10 cellular contexts compared by ENCODE assay signal in the genomic region with DNA sequence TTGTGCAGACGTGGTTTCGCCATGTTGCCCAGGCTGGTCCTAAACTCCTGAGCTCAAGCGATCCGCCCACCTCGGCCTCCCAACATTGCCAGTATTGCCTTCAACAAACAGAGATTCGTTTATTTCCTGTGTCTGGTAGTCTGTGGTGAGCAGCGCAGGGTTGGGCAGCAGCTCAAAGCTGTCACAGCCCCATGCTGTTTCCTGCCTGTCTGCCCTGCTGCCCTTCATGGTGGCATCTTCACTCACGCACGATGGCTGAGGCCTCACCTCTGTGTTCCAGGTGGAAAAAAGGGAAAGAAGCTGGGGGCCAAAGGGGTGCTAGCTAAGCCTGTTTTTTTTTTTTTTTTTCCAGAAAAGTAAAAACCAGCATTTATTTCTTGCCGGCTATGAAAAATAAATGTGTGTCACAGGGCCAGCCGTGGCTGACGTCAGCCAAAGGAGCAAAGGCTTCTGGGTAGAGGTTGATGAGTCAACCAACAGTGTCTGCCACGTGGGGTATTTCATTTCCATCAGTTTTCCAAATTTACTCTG. TPM values are rescaled to one million over a fixed set of nuclear protein-coding genes. Genes with fewer than 3 reads are reported as not detected.
A peak's percentile ranks its signal among the peaks of the same experiment; 100 is the strongest.
DNase-seq lines count a peak whose midpoint lies in the region; ATAC-seq and TF ChIP-seq lines count a peak whose summit lies in the region.
"Had no signal": no experiment of that assay in that cellular context is flagged by ENCODE, and none has a peak within 500 bp of the region (broad histone marks: within the 10 kb centered on the region; RNA-seq: fewer than 3 reads in every experiment).

No MANE protein-coding gene starts in this region.

- H3K36me3 ChIP-seq in esophagus squamous epithelium, result peaks cover 12 to 41% (median 17%) of the 10 kb centered on the region in 3 donors
- H3K36me3 ChIP-seq in skeletal muscle tissue (ENCODE audit: control insufficient read depth in 3 of 3, insufficient read depth in 3 of 3, low read length in 3 of 3), result peaks cover 19 to 23% (median 22%) of the 10 kb centered on the region in 3 donors
- H3K36me3 ChIP-seq: cardiac muscle cell had no signal

- H3K9ac ChIP-seq in skeletal muscle tissue (ENCODE audit: low read depth in 1 of 3, low read length in 3 of 3), result peak overlapping the region in 1 of 3 donors; percentile 40

- no peak for TF ChIP-seq CTCF in NB4 (IDR thresholded peaks at IDR 0.05; ENCODE audit: low read depth, low read length)
- TF ChIP-seq CTCF in esophagus squamous epithelium (IDR thresholded peaks at IDR 0.05), result no peak

- H3K4me1 ChIP-seq in esophagus squamous epithelium (peaks cover 12 to 50% (median 30%) of the 10 kb centered on the region in 3 donors), skeletal muscle tissue (ENCODE audit: control insufficient read depth in 3 of 3, insufficient read depth in 3 of 3, low read length in 3 of 3) (peaks cover 4 to 19% (median 12%) of the 10 kb centered on the region in 3 donors)

- DNase-seq in AG08395 (ENCODE audit: low spot score), result peak; percentile 86
- DNase-seq in NB4 (ENCODE audit: low read depth), result peak; percentile 91
- DNase-seq in activated T-cell treated with anti-CD3 and anti-CD28 coated beads, Interleukin-2, amount 50 U/mL, for 1 hour, result peak; percentile 83
- DNase-seq in esophagus squamous epithelium (lab: John Stamatoyannopoulos, UW), result no peak
- DNase-seq in NCI-H524 (lab: John Stamatoyannopoulos, UW), result no peak
- no peak for DNase-seq in DMS114 treated with DMSO at 0.1 percent for 48 hours (lab: John Stamatoyannopoulos, UW; ENCODE audit: unreplicated experiment)

- no peaks in the 10 kb centered on the region for H3K27me3 ChIP-seq in esophagus squamous epithelium
- H3K27me3 ChIP-seq in skeletal muscle tissue (ENCODE audit: control insufficient read depth in 3 of 3, insufficient read depth in 3 of 3, low read length in 3 of 3), result no peaks in the 10 kb centered on the region
- H3K27me3 ChIP-seq: cardiac muscle cell had no signal

- H3K27ac ChIP-seq in esophagus squamous epithelium (peak overlapping the region; percentile 70 to 86 (median 82)), skeletal muscle tissue (ENCODE audit: low read depth, low read length) (peak overlapping the region; percentile 44)
- H3K27ac ChIP-seq: C4-2B, cardiac muscle cell had no signal

- H3K9me3 ChIP-seq in esophagus squamous epithelium (peaks cover 0 to 3% (median 0%) of the 10 kb centered on the region in 3 donors), skeletal muscle tissue (ENCODE audit: control insufficient read depth in 3 of 3, low read length in 3 of 3) (no peaks in the 10 kb centered on the region)

- 18 to 23% methylated on average over 12 to 13 of the region's 13 CpGs for whole genome bisulfite sequencing in esophagus squamous epithelium, 2 donors

- ATAC-seq in HG02870 (IDR thresholded peaks at IDR 0.05; ENCODE audit: unreplicated experiment), result no peak

- H3K4me3 ChIP-seq in NB4 (ENCODE audit: low read depth, low read length) (peak overlapping the region; percentile 44), esophagus squamous epithelium (peak overlapping the region in 3 of 4 donors; percentile 13 to 46 (median 18)), skeletal muscle tissue (ENCODE audit: low read length in 3 of 3) (no peak overlapping the region)
- H3K4me3 ChIP-seq: cardiac muscle cell had no signal

- intact Hi-C loops in esophagus squamous epithelium (cut with DNase I), result no loop called here

- TF ChIP-seq POLR2A in NB4 (IDR thresholded peaks at IDR 0.05; ENCODE audit: extremely low read depth, insufficient read length) (no peak), esophagus squamous epithelium (IDR thresholded peaks at IDR 0.05) (no peak)

RNA-seq across cellular contexts. Expression of gene TBC1D22A, which starts 28.8 kb away (rescaled TPM):
- total RNA-seq in esophagus squamous epithelium, result 10 to 100 TPM; 15.6 to 21.7 (median 20.5) TPM
- total RNA-seq in skeletal muscle tissue, result 6.8 TPM

RNA-seq across cellular contexts. Expression of gene CERK, which starts 53.2 kb away (rescaled TPM):
- total RNA-seq in esophagus squamous epithelium (10 to 100 TPM; 14.6 to 34.0 (median 26.6) TPM), skeletal muscle tissue (18.3 TPM)

Comparison
In these comparisons a context has a peak if more than half of its experiments do, and no peak if none do; other contexts are left out.
1. DNase-seq: peak in AG08395 (single experiment), NB4 (single experiment) and activated T-cell treated with anti-CD3 and anti-CD28 coated beads, Interleukin-2, amount 50 U/mL, for 1 hour (single experiment); none in esophagus squamous epithelium (single experiment), NCI-H524 (0 of 2) and DMS114 treated with DMSO at 0.1 percent for 48 hours (single experiment).
2. H3K4me3 ChIP-seq: peak in NB4 (single experiment) and esophagus squamous epithelium (3 of 4); none in skeletal muscle tissue (0 of 3).